In genomic region chr1:218281285-218281684, GRCh38 we compare ENCODE assay signal across 2 cellular contexts.
TF ChIP-seq lines count a peak whose summit lies in the region.

No MANE protein-coding gene starts in this region.

TF ChIP-seq in HepG2, 621 proteins besides CTCF, POLR2A, EP300 and RAD21:
- no peak for TF ChIP-seq KDM2A (CRISPR knock-in tag; IDR thresholded peaks at IDR 0.05; ENCODE audit: borderline replicate concordance, low read depth)
- no peak for TF ChIP-seq KDM5A (IDR thresholded peaks at IDR 0.05; ENCODE audit: borderline replicate concordance, low read length)

TF ChIP-seq in SK-N-SH treated with all-trans-retinoic acid at 6 μM for 48 hours, 23 proteins besides CTCF, POLR2A, EP300 and RAD21:
- no peak for TF ChIP-seq SNAI2 (CRISPR knock-in tag; IDR thresholded peaks at IDR 0.05)
- TF ChIP-seq ARNTL (CRISPR knock-in tag; IDR thresholded peaks at IDR 0.05; ENCODE audit: borderline replicate concordance, low read depth), result no peak
- no peak for TF ChIP-seq ZNF70 (CRISPR knock-in tag; IDR thresholded peaks at IDR 0.05)
- TF ChIP-seq BACH2 (CRISPR knock-in tag; IDR thresholded peaks at IDR 0.05; ENCODE audit: borderline replicate concordance), result no peak
- TF ChIP-seq PATZ1 (CRISPR knock-in tag; IDR thresholded peaks at IDR 0.05; ENCODE audit: borderline replicate concordance), result no peak
- TF ChIP-seq ZFP3 (CRISPR knock-in tag; IDR thresholded peaks at IDR 0.05), result no peak
- no peak for TF ChIP-seq ZNF565 (CRISPR knock-in tag; conservative IDR thresholded peaks at IDR 0.05; ENCODE audit: low read depth)
- TF ChIP-seq CSRNP3 (CRISPR knock-in tag; IDR thresholded peaks at IDR 0.05), result no peak
- no peak for TF ChIP-seq ESRRG (CRISPR knock-in tag; IDR thresholded peaks at IDR 0.05)
- TF ChIP-seq GLIS3 (CRISPR knock-in tag; IDR thresholded peaks at IDR 0.05), result no peak
- TF ChIP-seq PPARA (CRISPR knock-in tag; IDR thresholded peaks at IDR 0.05; ENCODE audit: borderline replicate concordance), result no peak
- TF ChIP-seq TSHZ2 (CRISPR knock-in tag; IDR thresholded peaks at IDR 0.05), result no peak
